ENCODE assay signal across 12 cellular contexts in the genomic region with DNA sequence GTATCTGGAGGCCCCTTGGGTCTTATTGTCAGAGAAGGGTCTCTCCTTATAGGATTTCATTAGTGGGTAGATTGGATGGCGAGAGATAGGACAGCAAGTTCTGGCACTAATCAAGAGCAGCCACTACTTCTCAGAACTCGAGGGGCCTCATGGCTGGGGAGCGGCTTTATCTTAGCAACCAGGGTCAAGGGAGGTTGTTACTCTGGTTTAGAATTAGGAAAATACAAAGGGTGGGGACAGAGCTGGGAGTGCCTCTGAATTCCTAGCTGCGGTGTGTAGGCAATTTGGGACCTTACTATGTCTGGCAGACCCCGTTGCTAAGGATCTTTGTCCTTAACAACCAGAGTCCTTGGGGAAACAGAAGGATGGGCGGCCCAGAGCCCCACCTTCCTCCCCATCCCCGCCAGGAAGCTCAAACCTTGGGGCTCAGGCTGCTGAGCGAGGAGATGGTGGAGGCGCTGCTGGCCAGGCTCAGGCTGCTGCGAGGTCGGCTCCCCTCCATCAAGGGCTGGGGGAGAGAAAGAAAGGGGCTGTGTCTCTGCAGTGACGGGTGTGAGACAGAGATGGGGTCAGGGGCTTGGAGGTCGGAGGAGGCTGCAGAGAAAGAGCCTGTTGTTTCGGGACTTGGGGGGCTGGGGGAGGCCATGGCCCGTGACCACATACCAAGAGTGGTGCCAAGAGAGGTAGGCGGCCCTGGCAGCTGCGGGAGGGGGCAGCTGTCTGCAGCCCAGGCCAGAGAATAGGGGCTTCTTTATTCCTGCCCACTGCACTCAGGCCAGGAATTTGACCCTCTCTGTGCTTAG. TPM values are rescaled to one million over a fixed set of nuclear protein-coding genes. Genes with fewer than 3 reads are reported as not detected.
A peak's percentile ranks its signal among the peaks of the same experiment; 100 is the strongest.
DNase-seq lines count a peak whose midpoint lies in the region; ATAC-seq, FAIRE-seq and TF ChIP-seq lines count a peak whose summit lies in the region.
"Had no signal": no experiment of that assay in that cellular context is flagged by ENCODE, and none has a peak within 500 bp of the region (broad histone marks: within the 10 kb centered on the region; RNA-seq: fewer than 3 reads in every experiment).

No MANE protein-coding gene starts in this region.

- peaks cover under 1% of the 10 kb centered on the region for H3K79me2 ChIP-seq in endothelial cell of umbilical vein (ENCODE audit: control insufficient read depth, insufficient read depth, low read length)

- peak overlapping the region; percentile 37 for H3K4me2 ChIP-seq in endothelial cell of umbilical vein (ENCODE audit: insufficient read depth, low read length)

- no TSS peak for BruUV-seq in endothelial cell of umbilical vein (replicated peaks; lab: Mats Ljungman, UMichigan)

- H3K9ac ChIP-seq in endothelial cell of umbilical vein (replicated peaks; ENCODE audit: extremely low read depth, insufficient read depth, low read length) = no peak overlapping the region

- POLR2A ChIA-PET in endothelial cell of umbilical vein (lab: Charles Lee) = no interaction called here

- H3K4me3 ChIP-seq in left ventricle myocardium inferior = peak overlapping the region; percentile 58
- peak overlapping the region in 1 of 3 experiments; percentile 23 for H3K4me3 ChIP-seq in endothelial cell of umbilical vein (replicated peaks in 1 of 3; ENCODE audit: insufficient read depth in 1 of 3, low read depth in 1 of 3, low read length in 3 of 3)
- H3K4me3 ChIP-seq in muscle layer of duodenum (ENCODE audit: low read depth in 1 of 2, low read length in 2 of 2) = peak overlapping the region; percentile 55 to 59
- H3K4me3 ChIP-seq in vagina = peak overlapping the region; percentile 32 to 51

- DNase-seq in left ventricle myocardium inferior = no peak
- no peak for DNase-seq in cardiac septum (ENCODE audit: low spot score)
- DNase-seq in endothelial cell of umbilical vein (ENCODE audit: low read depth, low spot score) = no peak
- DNase-seq in vagina (ENCODE audit: extremely low spot score in 2 of 2) = no peak
- DNase-seq in globus pallidus (ENCODE audit: low spot score) = no peak
- DNase-seq in kidney glomerular epithelial cell (lab: John Stamatoyannopoulos, UW) = no peak
- DNase-seq: C1 segment of cervical spinal cord, SHP77 treated with DMSO at 0.1 percent for 48 hours had no signal

- H3K9me3 ChIP-seq in left ventricle myocardium inferior (replicated peaks) (no peaks in the 10 kb centered on the region), endothelial cell of umbilical vein (replicated peaks; ENCODE audit: control insufficient read depth, insufficient read depth, low read length) (no peaks in the 10 kb centered on the region), muscle layer of duodenum (ENCODE audit: control insufficient read depth in 1 of 2, low read length in 2 of 2) (no peaks in the 10 kb centered on the region), vagina (no peaks in the 10 kb centered on the region)

- H3K36me3 ChIP-seq in left ventricle myocardium inferior (no peaks in the 10 kb centered on the region), endothelial cell of umbilical vein (ENCODE audit: control insufficient read depth in 2 of 2, extremely low read depth in 1 of 2, insufficient read depth in 2 of 2, low read length in 2 of 2) (no peaks in the 10 kb centered on the region), muscle layer of duodenum (ENCODE audit: control insufficient read depth in 1 of 2, insufficient read depth in 2 of 2, low read length in 2 of 2) (peaks cover 0 to 1% of the 10 kb centered on the region in 2 donors), vagina (no peaks in the 10 kb centered on the region)

- intact Hi-C loops in left ventricle myocardium inferior (cut with micrococcal nuclease) = no loop called here
- intact Hi-C loops in cardiac septum (cut with DNase I) = no loop called here
- intact Hi-C loops in endothelial cell of umbilical vein (cut with micrococcal nuclease) = no loop called here
- intact Hi-C loops in vagina (cut with DNase I) = no loop called here

- H2AFZ ChIP-seq in endothelial cell of umbilical vein (ENCODE audit: low read depth, low read length) = peak overlapping the region; percentile 73

- CTCF ChIA-PET in endothelial cell of umbilical vein (lab: Charles Lee) = interaction anchor here (2.1 to 2.6 kb wide), 2 partner anchors 25 to 72 kb away, joined by 7 to 9 read pairs; no protein-coding TSS in a partner anchor

- no peaks in the 10 kb centered on the region for H3K9me1 ChIP-seq in endothelial cell of umbilical vein (replicated peaks; ENCODE audit: control insufficient read depth, extremely low read depth, insufficient read depth, low read length)

- dilution Hi-C loops in endothelial cell of umbilical vein (cut with MboI; ENCODE audit: extremely low pct_ligation_motif_present, low sequenced_read_pairs) = no loop called here

- H3K27me3 ChIP-seq in left ventricle myocardium inferior (ENCODE audit: low read depth) (no peaks in the 10 kb centered on the region), endothelial cell of umbilical vein (ENCODE audit: control insufficient read depth in 2 of 2, insufficient read depth in 2 of 2, low read length in 2 of 2) (no peaks in the 10 kb centered on the region), muscle layer of duodenum (ENCODE audit: low read depth, low read length) (no peaks in the 10 kb centered on the region), vagina (no peaks in the 10 kb centered on the region)

- no peak for FAIRE-seq in endothelial cell of umbilical vein (lab: Jason Lieb, UNC)

- no peak for ATAC-seq in HG02885 (IDR thresholded peaks at IDR 0.05; ENCODE audit: poor library complexity, unreplicated experiment)
- ATAC-seq: stimulated activated effector memory CD8-positive, alpha-beta T cell treated with anti-CD3 and anti-CD28 coated beads, Interleukin-12 subunit alpha, Interleukin-12 subunit beta, amount 100 ng/mL, for 72 hours had no signal

- H4K20me1 ChIP-seq in endothelial cell of umbilical vein (replicated peaks; ENCODE audit: control insufficient read depth, extremely low read depth, insufficient read depth, low read length) = no peaks in the 10 kb centered on the region

- TF ChIP-seq POLR2A in endothelial cell of umbilical vein (IDR thresholded peaks at IDR 0.05; ENCODE audit: low read depth, low read length) (no peak), vagina (IDR thresholded peaks at IDR 0.05) (no peak)

- peak overlapping the region; percentile 85 for H3K27ac ChIP-seq in left ventricle myocardium inferior (replicated peaks)
- H3K27ac ChIP-seq in endothelial cell of umbilical vein (ENCODE audit: insufficient read depth, low read depth, low read length) = no peak overlapping the region
- H3K27ac ChIP-seq in muscle layer of duodenum (ENCODE audit: low read length) = peak overlapping the region; percentile 86
- peak overlapping the region; percentile 94 for H3K27ac ChIP-seq in vagina
- H3K27ac ChIP-seq: epithelial cell of prostate had no signal

- TF ChIP-seq CTCF in left ventricle myocardium inferior (IDR thresholded peaks at IDR 0.05; ENCODE audit: borderline replicate concordance) (no peak), endothelial cell of umbilical vein (IDR thresholded peaks at IDR 0.05; ENCODE audit: extremely low read depth in 1 of 2, insufficient read depth in 1 of 2, low read depth in 1 of 2, low read length in 2 of 2) (no peak), vagina (IDR thresholded peaks at IDR 0.05) (no peak)

- peaks cover 35% of the 10 kb centered on the region for H3K4me1 ChIP-seq in left ventricle myocardium inferior
- H3K4me1 ChIP-seq in endothelial cell of umbilical vein (ENCODE audit: control insufficient read depth, extremely low read depth, insufficient read depth, low read length) = peaks cover 9% of the 10 kb centered on the region
- peaks cover 0 to 15% of the 10 kb centered on the region in 2 donors for H3K4me1 ChIP-seq in muscle layer of duodenum (ENCODE audit: control insufficient read depth in 1 of 2, insufficient read depth in 2 of 2, low read length in 2 of 2)
- peaks cover 21% of the 10 kb centered on the region for H3K4me1 ChIP-seq in vagina

RNA-seq across cellular contexts. Expression of gene PLEKHA4, which starts 1.1 kb away (rescaled TPM):
- total RNA-seq in left ventricle myocardium inferior = 24.7 TPM
- total RNA-seq in cardiac septum = 106 TPM
- total RNA-seq in endothelial cell of umbilical vein = 4.9 and 10.1 TPM in 2 replicates
- polyA plus RNA-seq in endothelial cell of umbilical vein = 3.9 and 4.5 TPM in 2 replicates
- polyA plus RNA-seq in endothelial cell of umbilical vein (2011; cell fraction: cytosol; rRNA removed) = 2.2 and 3.6 TPM in 2 replicates
- 5.3 and 6.6 TPM in 2 replicates for polyA plus RNA-seq in endothelial cell of umbilical vein (2011; cell fraction: nucleus; rRNA removed)
- 3.1 and 6.5 TPM in 2 replicates for polyA plus RNA-seq in endothelial cell of umbilical vein (2012)
- 4.5 and 4.6 TPM in 2 replicates for polyA minus RNA-seq in endothelial cell of umbilical vein
- not detected for polyA minus RNA-seq in endothelial cell of umbilical vein (2011; cell fraction: cytosol; rRNA and poly(A)+ RNA removed)
- 2.7 and 2.9 TPM in 2 replicates for polyA minus RNA-seq in endothelial cell of umbilical vein (2011; cell fraction: nucleus; rRNA and poly(A)+ RNA removed)
- total RNA-seq in vagina = 37.1 TPM

RNA-seq across cellular contexts. Expression of gene PPP1R15A, which starts 4.9 kb away (rescaled TPM):
- total RNA-seq in left ventricle myocardium inferior (76.4 TPM), cardiac septum (87.0 TPM), endothelial cell of umbilical vein (67.4 and 73.4 TPM in 2 replicates), vagina (52.1 TPM)
- polyA plus RNA-seq in endothelial cell of umbilical vein = 34.3 and 42.3 TPM in 2 replicates
- polyA plus RNA-seq in endothelial cell of umbilical vein (2011; cell fraction: cytosol; rRNA removed) = 59.0 and 85.4 TPM in 2 replicates
- polyA plus RNA-seq in endothelial cell of umbilical vein (2011; cell fraction: nucleus; rRNA removed) = 129 and 133 TPM in 2 replicates
- polyA plus RNA-seq in endothelial cell of umbilical vein (2012) = 62.9 and 77.9 TPM in 2 replicates
- polyA minus RNA-seq in endothelial cell of umbilical vein = 29.3 and 36.4 TPM in 2 replicates
- 16.9 TPM for polyA minus RNA-seq in endothelial cell of umbilical vein (2011; cell fraction: cytosol; rRNA and poly(A)+ RNA removed)
- polyA minus RNA-seq in endothelial cell of umbilical vein (2011; cell fraction: nucleus; rRNA and poly(A)+ RNA removed) = 48.8 and 83.7 TPM in 2 replicates

RNA-seq across cellular contexts. Expression of gene HSD17B14, which starts 31.0 kb away (rescaled TPM):
- total RNA-seq in left ventricle myocardium inferior = 1.8 TPM
- 1.9 TPM for total RNA-seq in cardiac septum
- total RNA-seq in endothelial cell of umbilical vein = 20.9 and 21.5 TPM in 2 replicates
- polyA plus RNA-seq in endothelial cell of umbilical vein = 44.5 and 46.3 TPM in 2 replicates
- polyA plus RNA-seq in endothelial cell of umbilical vein (2011; cell fraction: cytosol; rRNA removed) = 15.0 and 24.3 TPM in 2 replicates
- polyA plus RNA-seq in endothelial cell of umbilical vein (2011; cell fraction: nucleus; rRNA removed) = 39.2 and 43.9 TPM in 2 replicates
- polyA plus RNA-seq in endothelial cell of umbilical vein (2012) = 17.7 and 28.1 TPM in 2 replicates
- polyA minus RNA-seq in endothelial cell of umbilical vein = 9.4 and 9.6 TPM in 2 replicates
- not detected for polyA minus RNA-seq in endothelial cell of umbilical vein (2011; cell fraction: cytosol; rRNA and poly(A)+ RNA removed)
- polyA minus RNA-seq in endothelial cell of umbilical vein (2011; cell fraction: nucleus; rRNA and poly(A)+ RNA removed) = 8.8 and 18.9 TPM in 2 replicates
- total RNA-seq in vagina = 19.2 TPM

RNA-seq across cellular contexts. Expression of gene TULP2, which starts 31.2 kb away (rescaled TPM):
- total RNA-seq in left ventricle myocardium inferior (0.55 TPM), cardiac septum (0.67 TPM), endothelial cell of umbilical vein (not detected in 2 replicates), vagina (not detected)
- 0.08 and 0.18 TPM in 2 replicates for polyA plus RNA-seq in endothelial cell of umbilical vein
- 0.07 and 0.14 TPM in 2 replicates for polyA plus RNA-seq in endothelial cell of umbilical vein (2011; cell fraction: cytosol; rRNA removed)
- 0.10 and 0.18 TPM in 2 replicates for polyA plus RNA-seq in endothelial cell of umbilical vein (2011; cell fraction: nucleus; rRNA removed)
- polyA plus RNA-seq in endothelial cell of umbilical vein (2012) = not detected in 2 replicates
- polyA minus RNA-seq in endothelial cell of umbilical vein = 0.53 TPM in 1 of 2 replicates, not detected in the other
- polyA minus RNA-seq in endothelial cell of umbilical vein (2011; cell fraction: cytosol; rRNA and poly(A)+ RNA removed) = not detected
- polyA minus RNA-seq in endothelial cell of umbilical vein (2011; cell fraction: nucleus; rRNA and poly(A)+ RNA removed) = not detected in 2 replicates

RNA-seq across cellular contexts. Expression of gene NUCB1, which starts 32.8 kb away (rescaled TPM):
- total RNA-seq in left ventricle myocardium inferior (221 TPM), cardiac septum (276 TPM), endothelial cell of umbilical vein (190 and 194 TPM in 2 replicates), vagina (151 TPM)
- 231 and 237 TPM in 2 replicates for polyA plus RNA-seq in endothelial cell of umbilical vein
- polyA plus RNA-seq in endothelial cell of umbilical vein (2011; cell fraction: cytosol; rRNA removed) = 169 and 211 TPM in 2 replicates
- 141 and 158 TPM in 2 replicates for polyA plus RNA-seq in endothelial cell of umbilical vein (2011; cell fraction: nucleus; rRNA removed)
- polyA plus RNA-seq in endothelial cell of umbilical vein (2012) = 138 and 226 TPM in 2 replicates
- 57.5 and 82.7 TPM in 2 replicates for polyA minus RNA-seq in endothelial cell of umbilical vein
- polyA minus RNA-seq in endothelial cell of umbilical vein (2011; cell fraction: cytosol; rRNA and poly(A)+ RNA removed) = 37.8 TPM
- 18.1 and 35.4 TPM in 2 replicates for polyA minus RNA-seq in endothelial cell of umbilical vein (2011; cell fraction: nucleus; rRNA and poly(A)+ RNA removed)
